16 cellular contexts compared by ENCODE assay signal in genomic region chr5:126309860-126310259, GRCh38.
A peak's percentile ranks its signal among the peaks of the same experiment; 100 is the strongest.
DNase-seq lines count a peak whose midpoint lies in the region; ATAC-seq and TF ChIP-seq lines count a peak whose summit lies in the region.
"Had no signal": no experiment of that assay in that cellular context is flagged by ENCODE, and none has a peak within 500 bp of the region (broad histone marks: within the 10 kb centered on the region; RNA-seq: fewer than 3 reads in every experiment).

No MANE protein-coding gene starts in this region.

- TF ChIP-seq CTCF in epithelial cell of esophagus (IDR thresholded peaks at IDR 0.05; ENCODE audit: insufficient read depth, low read depth, low read length, missing control alignments) (no peak), omental fat pad (IDR thresholded peaks at IDR 0.05) (no peak)

- no peak overlapping the region for H3K4me3 Mint-ChIP-seq in CD8-positive, alpha-beta memory T cell
- H3K4me3 Mint-ChIP-seq: CD14-positive monocyte had no signal

- DNase-seq in NT2/D1 (ENCODE audit: low read depth, low spot score): peak; percentile 5
- peak; percentile 1 for DNase-seq in epithelial cell of esophagus (ENCODE audit: low read depth)
- no peak for DNase-seq in omental fat pad (ENCODE audit: low spot score)
- DNase-seq in sciatic nerve (ENCODE audit: low spot score): no peak
- no peak for DNase-seq in amniotic stem cell (lab: John Stamatoyannopoulos, UW)
- DNase-seq in CD8-positive, alpha-beta memory T cell: no peak
- DNase-seq: DMS 273 treated with DMSO at 0.1 percent for 48 hours, DND-41, H7, NCI-H1105 treated with DMSO at 0.1 percent for 48 hours, NCI-H1694, NCI-H2081 treated with DMSO at 0.1 percent for 48 hours, Peyer's patch had no signal

- intact Hi-C loops in sciatic nerve (cut with DNase I): no loop called here

- peaks cover 6% of the 10 kb centered on the region; the same call in 1 of the 2 replicates for H3K9me3 ChIP-seq in NT2/D1 (ENCODE audit: insufficient read depth, low read length)
- H3K9me3 ChIP-seq in CD8-positive, alpha-beta memory T cell (ENCODE audit: low read length): no peaks in the 10 kb centered on the region
- H3K9me3 ChIP-seq: Peyer's patch, SJSA1 had no signal

- ATAC-seq in omental fat pad (ENCODE audit: low FRiP score) (peak; percentile 32), sciatic nerve (no peak), GM18861 (IDR thresholded peaks at IDR 0.05; ENCODE audit: unreplicated experiment) (no peak)

- no peak overlapping the region for H3K27ac Mint-ChIP-seq in CD8-positive, alpha-beta memory T cell
- H3K27ac Mint-ChIP-seq: CD14-positive monocyte had no signal

- H3K9ac ChIP-seq in NT2/D1 (ENCODE audit: insufficient read length, low read depth): no peak overlapping the region

- H3K4me1 ChIP-seq in NT2/D1 (ENCODE audit: insufficient read depth, insufficient read length): no peaks in the 10 kb centered on the region
- no peaks in the 10 kb centered on the region for H3K4me1 ChIP-seq in CD8-positive, alpha-beta memory T cell (ENCODE audit: insufficient read depth, low read length)
- H3K4me1 ChIP-seq: Peyer's patch had no signal

- H3K4me3 ChIP-seq in NT2/D1 (ENCODE audit: insufficient read length, low read depth) (no peak overlapping the region), epithelial cell of esophagus (ENCODE audit: low read length) (no peak overlapping the region)
- no peak overlapping the region for H3K4me3 ChIP-seq in CD8-positive, alpha-beta memory T cell (ENCODE audit: low read length)
- H3K4me3 ChIP-seq: Peyer's patch, SJSA1 had no signal

- no peaks in the 10 kb centered on the region for H3K4me1 Mint-ChIP-seq in CD8-positive, alpha-beta memory T cell
- H3K4me1 Mint-ChIP-seq: CD14-positive monocyte had no signal

- no peak overlapping the region for H3K27ac ChIP-seq in CD8-positive, alpha-beta memory T cell (ENCODE audit: low read depth, low read length)
- H3K27ac ChIP-seq: Peyer's patch, SJSA1 had no signal

- CTCF ChIA-PET in CD8-positive, alpha-beta memory T cell (lab: Charles Lee): interaction anchor here (1.0 kb wide), 1 partner anchor 27 kb away, joined by 3 read pairs; no protein-coding TSS in a partner anchor

- H3K27me3 Mint-ChIP-seq in CD8-positive, alpha-beta memory T cell: peaks cover 4 to 31% of the 10 kb centered on the region in 2 donors

- H3K36me3 Mint-ChIP-seq in CD8-positive, alpha-beta memory T cell: peaks cover 0 to 1% (median 0%) of the 10 kb centered on the region in 3 donors
- H3K36me3 Mint-ChIP-seq: CD14-positive monocyte had no signal

- POLR2A ChIA-PET in CD8-positive, alpha-beta memory T cell (lab: Charles Lee): no interaction called here

- H3K27me3 ChIP-seq in NT2/D1 (ENCODE audit: insufficient read depth, insufficient read length): no peaks in the 10 kb centered on the region
- no peaks in the 10 kb centered on the region for H3K27me3 ChIP-seq in CD8-positive, alpha-beta memory T cell (ENCODE audit: insufficient read depth, low read length, poor library complexity, severe bottlenecking)
- H3K27me3 ChIP-seq: Peyer's patch, SJSA1 had no signal

- no peaks in the 10 kb centered on the region for H3K36me3 ChIP-seq in NT2/D1 (ENCODE audit: insufficient read depth, insufficient read length, low read length)
- H3K36me3 ChIP-seq in CD8-positive, alpha-beta memory T cell (ENCODE audit: insufficient read depth, low read length): no peaks in the 10 kb centered on the region
- H3K36me3 ChIP-seq: Peyer's patch, SJSA1 had no signal

- peaks cover 0 to 8% (median 4%) of the 10 kb centered on the region in 5 donors for H3K9me3 Mint-ChIP-seq in CD8-positive, alpha-beta memory T cell

Comparison
In these comparisons a context has a peak if more than half of its experiments do, and no peak if none do; other contexts are left out.
1. DNase-seq: peak in NT2/D1 (single experiment) and epithelial cell of esophagus (single experiment); none in omental fat pad (single experiment), sciatic nerve (single experiment), amniotic stem cell (single experiment) and CD8-positive, alpha-beta memory T cell (0 of 5).